Comparison of ENCODE assay signal across 20 cellular contexts in genomic region chr5:51558682-51559081, GRCh38.
"Had no signal": no experiment of that assay in that cellular context is flagged by ENCODE, and none has a peak within 500 bp of the region (broad histone marks: within the 10 kb centered on the region; RNA-seq: fewer than 3 reads in every experiment).

No MANE protein-coding gene starts in this region.

- DNase-seq: stimulated activated CD4-positive, alpha-beta T cell treated with anti-CD3 and anti-CD28 coated beads, Interleukin-2, amount 100 ng/mL, for 48 hours; stimulated activated CD4-positive, alpha-beta T cell treated with anti-CD3 and anti-CD28 coated beads, Interleukin-4, amount 100 ng/mL, for 1 hour; stimulated activated CD4-positive, alpha-beta T cell treated with anti-CD3 and anti-CD28 coated beads, Interleukin-4, amount 100 ng/mL, for 24 hours; stimulated activated CD4-positive, alpha-beta T cell treated with anti-CD3 and anti-CD28 coated beads, Interleukin-4, amount 100 ng/mL, for 4 hours; stimulated activated CD8-positive, alpha-beta memory T cell treated with anti-CD3 and anti-CD28 coated beads, Interleukin-4, amount 100 ng/mL, for 48 hours; stimulated activated naive B cell treated with anti-CD40 and anti-IgM and Interleukin-4, amounts not matched to agents 10 μg/mL and 1 μg/mL and 100 μg/mL, for 72 hours; stimulated activated naive CD4-positive, alpha-beta T cell; stimulated activated naive CD4-positive, alpha-beta T cell treated with Interleukin-2 at 50 U/mL for 16 hours; stimulated activated naive CD8-positive, alpha-beta T cell treated with anti-CD3 and anti-CD28 coated beads, Interleukin-15, amount 100 ng/mL, for 72 hours; stimulated activated naive CD8-positive, alpha-beta T cell treated with anti-CD3 and anti-CD28 coated beads, Interleukin-15, Interleukin-2, amounts not matched to agents 100 U/mL and 50 U/mL, for 24 hours; stomach; substantia nigra; testis; thyroid gland; tibial artery; transverse colon; trophoblast cell; upper lobe of left lung; upper lobe of right lung; uterus had no signal
